Comparison of ENCODE assay signal across 8 cellular contexts in genomic region chr13:51802601-51803000, GRCh38. TPM values are rescaled to one million over a fixed set of nuclear protein-coding genes. Genes with fewer than 3 reads are reported as not detected.
DNase-seq lines count a peak whose midpoint lies in the region; TF ChIP-seq lines count a peak whose summit lies in the region.

No MANE protein-coding gene starts in this region.

- peaks cover 35% of the 10 kb centered on the region for H3K4me1 ChIP-seq in mononuclear cell (ENCODE audit: insufficient read depth, low read length)

- H3K27ac Mint-ChIP-seq in activated naive CD4-positive, alpha-beta T cell treated with anti-CD3 and anti-CD28 coated beads for 36 hours = peak overlapping the region; percentile 98
- peak overlapping the region; percentile 63 for H3K27ac Mint-ChIP-seq in MCF 10A (ENCODE audit: low read depth, unreplicated experiment)
- peak overlapping the region; percentile 97 for H3K27ac Mint-ChIP-seq in type B pancreatic cell

- no peaks in the 10 kb centered on the region for H3K27me3 ChIP-seq in mononuclear cell (ENCODE audit: insufficient read depth, low read length)

- POLR2A ChIA-PET in MCF 10A (lab: Yijun Ruan, JAX) = interaction anchor here (0.6 to 3.3 kb wide), 18 partner anchors 9 to 405 kb away, joined by 3 to 16 read pairs (median 3); partner anchors contain the start of gene INTS6

- no peaks in the 10 kb centered on the region for H3K27me3 Mint-ChIP-seq in activated naive CD4-positive, alpha-beta T cell treated with anti-CD3 and anti-CD28 coated beads for 36 hours (ENCODE audit: low read depth)
- H3K27me3 Mint-ChIP-seq in MCF 10A (ENCODE audit: insufficient read depth, unreplicated experiment) (no peaks in the 10 kb centered on the region), type B pancreatic cell (no peaks in the 10 kb centered on the region)

- CTCF ChIA-PET in activated naive CD4-positive, alpha-beta T cell treated with anti-CD3 and anti-CD28 coated beads for 36 hours (lab: Charles Lee) = interaction anchor here (0.6 to 3.1 kb wide), 11 partner anchors 8 to 516 kb away, joined by 3 to 15 read pairs (median 5); no protein-coding TSS in a partner anchor
- CTCF ChIA-PET in MCF 10A (lab: Yijun Ruan, JAX) = interaction anchor here (0.5 to 0.7 kb wide), 4 partner anchors 13 to 672 kb away, joined by 3 to 4 read pairs (median 3); no protein-coding TSS in a partner anchor

- TF ChIP-seq CTCF in MCF 10A (IDR thresholded peaks at IDR 0.05; ENCODE audit: unreplicated experiment) (no peak), type B pancreatic cell (conservative IDR thresholded peaks at IDR 0.05) (no peak)

- peaks cover 5% of the 10 kb centered on the region for H3K36me3 Mint-ChIP-seq in activated naive CD4-positive, alpha-beta T cell treated with anti-CD3 and anti-CD28 coated beads for 36 hours (ENCODE audit: low read depth)
- no peaks in the 10 kb centered on the region for H3K36me3 Mint-ChIP-seq in MCF 10A (ENCODE audit: insufficient read depth, unreplicated experiment)
- no peaks in the 10 kb centered on the region for H3K36me3 Mint-ChIP-seq in type B pancreatic cell

- peak overlapping the region; percentile 81 for H3K4me3 ChIP-seq in mononuclear cell (ENCODE audit: low read length)

- intact Hi-C loops in activated naive CD4-positive, alpha-beta T cell treated with anti-CD3 and anti-CD28 coated beads for 36 hours (cut with micrococcal nuclease) = loop anchor here (1.0 to 5.0 kb wide), 9 partner anchors 23 to 1865 kb away; partner anchors contain the start of gene SPRYD7
- intact Hi-C loops in MCF 10A (cut with micrococcal nuclease) = no loop called here

- BruUV-seq in MCF 10A (replicated peaks; lab: Mats Ljungman, UMichigan) = no TSS peak

- H3K4me3 Mint-ChIP-seq in activated naive CD4-positive, alpha-beta T cell treated with anti-CD3 and anti-CD28 coated beads for 36 hours = peak overlapping the region; percentile 92
- H3K4me3 Mint-ChIP-seq in MCF 10A (ENCODE audit: unreplicated experiment) (peak overlapping the region; percentile 74), type B pancreatic cell (peak overlapping the region; percentile 94)

- H3K9me3 Mint-ChIP-seq in activated naive CD4-positive, alpha-beta T cell treated with anti-CD3 and anti-CD28 coated beads for 36 hours = no peaks in the 10 kb centered on the region
- H3K9me3 Mint-ChIP-seq in MCF 10A (ENCODE audit: unreplicated experiment) (no peaks in the 10 kb centered on the region), type B pancreatic cell (no peaks in the 10 kb centered on the region)

- peaks cover 57% of the 10 kb centered on the region for H3K4me1 Mint-ChIP-seq in activated naive CD4-positive, alpha-beta T cell treated with anti-CD3 and anti-CD28 coated beads for 36 hours (ENCODE audit: low read depth)
- H3K4me1 Mint-ChIP-seq in MCF 10A (ENCODE audit: insufficient read depth, unreplicated experiment) (peaks cover 16% of the 10 kb centered on the region), type B pancreatic cell (ENCODE audit: unreplicated experiment) (peaks cover 34% of the 10 kb centered on the region)

- H3K9me3 ChIP-seq in mononuclear cell (ENCODE audit: low read depth, low read length) = no peaks in the 10 kb centered on the region

- no peak for DNase-seq in activated naive CD4-positive, alpha-beta T cell treated with anti-CD3 and anti-CD28 coated beads for 36 hours
- no peak for DNase-seq in activated naive CD4-positive, alpha-beta T cell treated with Interleukin-2 at 50 U/mL for 16 hours
- no peak for DNase-seq in MCF 10A (ENCODE audit: unreplicated experiment)
- DNase-seq in type B pancreatic cell (ENCODE audit: extremely low spot score, unreplicated experiment) = no peak
- DNase-seq in NCI-H128 (lab: John Stamatoyannopoulos, UW; ENCODE audit: unreplicated experiment) = no peak
- DNase-seq in SKM-1 (lab: John Stamatoyannopoulos, UW; ENCODE audit: unreplicated experiment) = no peak
- no peak for DNase-seq in NAMALWA (ENCODE audit: low spot score)

RNA-seq across cellular contexts. Expression of gene DHRS12, which starts 1.4 kb away (rescaled TPM):
- total RNA-seq in activated naive CD4-positive, alpha-beta T cell treated with anti-CD3 and anti-CD28 coated beads for 36 hours = 1 to 10 TPM; 4.1 to 4.9 TPM
- total RNA-seq in MCF 10A (2022) = 6.2 and 6.8 TPM in 2 replicates
- 3.6 TPM for total RNA-seq in mononuclear cell
- 10.1 and 11.3 TPM in 2 replicates for total RNA-seq in type B pancreatic cell (ENCODE audit: low replicate concordance)

RNA-seq across cellular contexts. Expression of gene TMEM272, which starts 42.4 kb away (rescaled TPM):
- under 1 TPM; 0.41 to 0.42 TPM for total RNA-seq in activated naive CD4-positive, alpha-beta T cell treated with anti-CD3 and anti-CD28 coated beads for 36 hours
- total RNA-seq in MCF 10A (2022) = not detected in 2 replicates
- total RNA-seq in mononuclear cell = 1.0 TPM
- 0.07 and 0.63 TPM in 2 replicates for total RNA-seq in type B pancreatic cell (ENCODE audit: low replicate concordance)

RNA-seq across cellular contexts. Expression of gene CCDC70, which starts 59.2 kb away (rescaled TPM):
- total RNA-seq in activated naive CD4-positive, alpha-beta T cell treated with anti-CD3 and anti-CD28 coated beads for 36 hours = not detected
- total RNA-seq in MCF 10A (2022) = not detected in 2 replicates
- not detected for total RNA-seq in mononuclear cell
- total RNA-seq in type B pancreatic cell (ENCODE audit: low replicate concordance) = not detected in 2 replicates
